8 cellular contexts compared by ENCODE assay signal in the genomic region with DNA sequence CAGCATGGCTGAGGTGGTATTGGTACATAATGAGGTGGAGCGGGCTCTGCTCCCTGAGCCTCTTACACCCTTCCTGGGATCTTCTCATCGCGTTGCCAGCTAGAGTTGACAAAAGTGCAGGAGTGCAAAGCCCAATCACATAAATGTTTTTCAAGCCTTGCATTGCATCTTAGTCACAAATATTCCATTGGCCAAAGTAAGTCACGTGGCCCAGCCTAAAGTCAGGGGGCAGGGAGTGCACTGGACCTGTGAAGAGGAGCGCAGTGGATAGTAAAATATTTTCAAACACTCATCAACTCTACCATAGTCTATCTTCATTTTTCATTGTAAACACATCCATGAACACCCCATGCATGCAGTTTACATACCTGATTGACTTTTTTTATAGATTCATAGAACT.
"Had no signal": no experiment of that assay in that cellular context is flagged by ENCODE, and none has a peak within 500 bp of the region (broad histone marks: within the 10 kb centered on the region; RNA-seq: fewer than 3 reads in every experiment).

No MANE protein-coding gene starts in this region.

- DNase-seq: GDM1, GF-D8 had no signal

- FAIRE-seq: G401.6, GM12878, GM12891, GM12892, GM18507, GM19239 had no signal

- ATAC-seq: GM12878 had no signal

- H3K4me3 ChIP-seq: GM12878 had no signal
